Comparison of ENCODE assay signal across 8 cellular contexts in genomic region chr14:50828738-50829471, GRCh38. TPM values are rescaled to one million over a fixed set of nuclear protein-coding genes. Genes with fewer than 3 reads are reported as not detected.
DNase-seq lines count a peak whose midpoint lies in the region; ATAC-seq, FAIRE-seq and TF ChIP-seq lines count a peak whose summit lies in the region.

No MANE protein-coding gene starts in this region.

- peak overlapping the region; percentile 87 to 99 (median 93) for H3K27ac Mint-ChIP-seq in CD8-positive, alpha-beta memory T cell
- H3K27ac Mint-ChIP-seq in brain (peak overlapping the region; percentile 37 to 97 (median 94)), nephron progenitor cell (no peak overlapping the region), endodermal cell (no peak overlapping the region)

- ATAC-seq in HG03039 (IDR thresholded peaks at IDR 0.05; ENCODE audit: unreplicated experiment) (no peak), pancreas (no peak)

- H3K36me3 Mint-ChIP-seq in CD8-positive, alpha-beta memory T cell, result peaks cover 0 to 31% (median 0%) of the 10 kb centered on the region in 3 donors
- H3K36me3 Mint-ChIP-seq in brain (no peaks in the 10 kb centered on the region), nephron progenitor cell (ENCODE audit: low read depth) (peaks cover 4% of the 10 kb centered on the region), endodermal cell (ENCODE audit: low read depth) (no peaks in the 10 kb centered on the region)

- H3K4me1 ChIP-seq in CD8-positive, alpha-beta memory T cell (ENCODE audit: insufficient read depth, low read length), result peaks cover 62% of the 10 kb centered on the region
- H3K4me1 ChIP-seq in HUES48 (ENCODE audit: control insufficient read depth, insufficient read depth, low read length) (peaks cover 36% of the 10 kb centered on the region), endodermal cell (ENCODE audit: control insufficient read depth, insufficient read depth, low read length) (no peaks in the 10 kb centered on the region), pancreas (peaks cover 2 to 12% (median 11%) of the 10 kb centered on the region in 3 donors)

- H3K36me3 ChIP-seq in CD8-positive, alpha-beta memory T cell (ENCODE audit: insufficient read depth, low read length), result no peaks in the 10 kb centered on the region
- H3K36me3 ChIP-seq in HUES48 (ENCODE audit: control insufficient read depth, insufficient read depth, low read length) (no peaks in the 10 kb centered on the region), endodermal cell (ENCODE audit: control insufficient read depth, insufficient read depth, low read length) (no peaks in the 10 kb centered on the region), pancreas (no peaks in the 10 kb centered on the region)

- H3K4me3 Mint-ChIP-seq in CD8-positive, alpha-beta memory T cell, result peak overlapping the region; percentile 91 to 99 (median 95)
- peak overlapping the region; percentile 92 to 97 (median 93) for H3K4me3 Mint-ChIP-seq in brain
- peak overlapping the region; percentile 92 for H3K4me3 Mint-ChIP-seq in nephron progenitor cell
- no peak overlapping the region for H3K4me3 Mint-ChIP-seq in endodermal cell

- TF ChIP-seq CTCF in brain (conservative IDR thresholded peaks at IDR 0.05) (no peak), nephron progenitor cell (IDR thresholded peaks at IDR 0.05) (no peak), endodermal cell (conservative IDR thresholded peaks at IDR 0.05) (no peak), pancreas (IDR thresholded peaks at IDR 0.05) (no peak)

- no peaks in the 10 kb centered on the region for H3K27me3 Mint-ChIP-seq in CD8-positive, alpha-beta memory T cell
- H3K27me3 Mint-ChIP-seq in brain (peaks cover 14% of the 10 kb centered on the region), nephron progenitor cell (ENCODE audit: low read depth, poor library complexity) (peaks cover 27% of the 10 kb centered on the region), endodermal cell (ENCODE audit: insufficient read depth) (peaks cover 93% of the 10 kb centered on the region)

- peak overlapping the region; percentile 45 for H3K27ac ChIP-seq in CD8-positive, alpha-beta memory T cell (ENCODE audit: low read depth, low read length)
- H3K27ac ChIP-seq in HUES48 (ENCODE audit: low read depth, low read length) (no peak overlapping the region), endodermal cell (ENCODE audit: low read depth, low read length) (no peak overlapping the region), pancreas (no peak overlapping the region)

- no peak for FAIRE-seq in pancreas (lab: Jason Lieb, UNC)

- intact Hi-C loops in pancreas (cut with DNase I), result no loop called here

- DNase-seq in CD8-positive, alpha-beta memory T cell, result no peak
- DNase-seq in nephron progenitor cell (no peak), NCI-H2107 treated with DMSO at 0.1 percent for 48 hours (lab: John Stamatoyannopoulos, UW; ENCODE audit: unreplicated experiment) (no peak), endodermal cell (no peak), pancreas (no peak)

- H3K9me3 ChIP-seq in CD8-positive, alpha-beta memory T cell (ENCODE audit: low read length), result no peaks in the 10 kb centered on the region
- H3K9me3 ChIP-seq in HUES48 (ENCODE audit: control insufficient read depth, insufficient read depth, low read length), result no peaks in the 10 kb centered on the region
- no peaks in the 10 kb centered on the region for H3K9me3 ChIP-seq in endodermal cell (ENCODE audit: control insufficient read depth, low read length)
- no peaks in the 10 kb centered on the region for H3K9me3 ChIP-seq in pancreas

- H3K9me3 Mint-ChIP-seq in CD8-positive, alpha-beta memory T cell, result peaks cover 0 to 2% (median 0%) of the 10 kb centered on the region in 5 donors
- H3K9me3 Mint-ChIP-seq in brain, result peaks cover 0 to 2% (median 0%) of the 10 kb centered on the region in 5 experiments
- no peaks in the 10 kb centered on the region for H3K9me3 Mint-ChIP-seq in nephron progenitor cell
- peaks cover 2% of the 10 kb centered on the region for H3K9me3 Mint-ChIP-seq in endodermal cell

- POLR2A ChIA-PET in CD8-positive, alpha-beta memory T cell (lab: Charles Lee), result interaction anchor here (1.2 to 4.0 kb wide), 5 partner anchors 7 to 52 kb away, joined by 4 to 38 read pairs (median 5); no protein-coding TSS in a partner anchor

- CTCF ChIA-PET in CD8-positive, alpha-beta memory T cell (lab: Charles Lee), result interaction anchor here (1.0 to 6.6 kb wide), 10 partner anchors 10 to 286 kb away, joined by 3 to 49 read pairs (median 4); no protein-coding TSS in a partner anchor

- peak overlapping the region; percentile 57 for H3K4me3 ChIP-seq in CD8-positive, alpha-beta memory T cell (ENCODE audit: low read length)
- peak overlapping the region; percentile 76 for H3K4me3 ChIP-seq in HUES48 (ENCODE audit: low read depth, low read length)
- no peak overlapping the region for H3K4me3 ChIP-seq in endodermal cell (ENCODE audit: low read length)
- H3K4me3 ChIP-seq in pancreas, result peak overlapping the region in 1 of 4 donors; percentile 88

- WGBS in endodermal cell (ENCODE audit: insufficient coverage in 1 of 2, insufficient read length in 1 of 2), 2 experiments, result 36 to 37% methylated on average over 6 to 10 of the region's 10 CpGs
- 82 to 87% methylated on average over 10 of the region's 10 CpGs for WGBS in pancreas, 2 donors

- no peaks in the 10 kb centered on the region for H3K27me3 ChIP-seq in CD8-positive, alpha-beta memory T cell (ENCODE audit: insufficient read depth, low read length, poor library complexity, severe bottlenecking)
- peaks cover 89% of the 10 kb centered on the region for H3K27me3 ChIP-seq in HUES48 (ENCODE audit: control insufficient read depth, insufficient read depth, low read length)
- H3K27me3 ChIP-seq in endodermal cell (ENCODE audit: control insufficient read depth, insufficient read depth, low read length, poor library complexity, severe bottlenecking), result peaks cover 92% of the 10 kb centered on the region
- no peaks in the 10 kb centered on the region for H3K27me3 ChIP-seq in pancreas

- peaks cover 56 to 73% (median 73%) of the 10 kb centered on the region in 3 donors for H3K4me1 Mint-ChIP-seq in CD8-positive, alpha-beta memory T cell
- peaks cover 68% of the 10 kb centered on the region for H3K4me1 Mint-ChIP-seq in brain
- peaks cover 67% of the 10 kb centered on the region for H3K4me1 Mint-ChIP-seq in nephron progenitor cell
- H3K4me1 Mint-ChIP-seq in endodermal cell, result peaks cover 26% of the 10 kb centered on the region

- H3K9ac ChIP-seq in HUES48 (ENCODE audit: low read depth, low read length), result no peak overlapping the region
- H3K9ac ChIP-seq in endodermal cell (ENCODE audit: extremely low read depth, low read length, poor library complexity, severe bottlenecking), result no peak overlapping the region

RNA-seq across cellular contexts. Expression of gene NIN, which starts 2.1 kb away (rescaled TPM):
- total RNA-seq in CD8-positive, alpha-beta memory T cell, result 10 to 100 TPM; 73.8 to 77.8 TPM
- 64.3 TPM for polyA plus RNA-seq in CD8-positive, alpha-beta memory T cell
- polyA plus RNA-seq in brain (ENCODE audit: insufficient read depth, low read depth, low replicate concordance) (8.5 TPM), pancreas (1 to 10 TPM; 3.1 to 3.7 TPM)
- total RNA-seq in endodermal cell (1 to 10 TPM; 3.3 to 4.1 TPM), pancreas (10 to 100 TPM in 2 of 6 donors, 1 to 10 TPM in 4; 7.1 to 17.9 (median 8.6) TPM)
- polyA plus RNA-seq in endodermal cell (2013, experiment 1 of 2), result 26.9 TPM
- polyA plus RNA-seq in endodermal cell (2013, experiment 2 of 2), result 28.3 TPM

RNA-seq across cellular contexts. Expression of gene ABHD12B, which starts 42.9 kb away (rescaled TPM):
- not detected for total RNA-seq in CD8-positive, alpha-beta memory T cell
- polyA plus RNA-seq in CD8-positive, alpha-beta memory T cell, result not detected
- polyA plus RNA-seq in brain (ENCODE audit: insufficient read depth, low read depth, low replicate concordance) (3.2 TPM), pancreas (not detected)
- total RNA-seq in endodermal cell (10 to 100 TPM in 1 of 2 donors, under 1 TPM in 1; 0.80 to 55.0 TPM), pancreas (under 1 TPM in 1 of 6 donors, not detected in 5; 0.16 TPM)
- polyA plus RNA-seq in endodermal cell (2013, experiment 1 of 2), result 0.71 TPM
- polyA plus RNA-seq in endodermal cell (2013, experiment 2 of 2), result 0.75 TPM

Comparison
In these comparisons a context has a peak if more than half of its experiments do, and no peak if none do; other contexts are left out.
1. H3K27ac Mint-ChIP-seq: peak in CD8-positive, alpha-beta memory T cell (8 of 8) and brain (5 of 5); none in nephron progenitor cell (single experiment) and endodermal cell (single experiment).